ENCODE assay signal across 8 cellular contexts in the genomic region with DNA sequence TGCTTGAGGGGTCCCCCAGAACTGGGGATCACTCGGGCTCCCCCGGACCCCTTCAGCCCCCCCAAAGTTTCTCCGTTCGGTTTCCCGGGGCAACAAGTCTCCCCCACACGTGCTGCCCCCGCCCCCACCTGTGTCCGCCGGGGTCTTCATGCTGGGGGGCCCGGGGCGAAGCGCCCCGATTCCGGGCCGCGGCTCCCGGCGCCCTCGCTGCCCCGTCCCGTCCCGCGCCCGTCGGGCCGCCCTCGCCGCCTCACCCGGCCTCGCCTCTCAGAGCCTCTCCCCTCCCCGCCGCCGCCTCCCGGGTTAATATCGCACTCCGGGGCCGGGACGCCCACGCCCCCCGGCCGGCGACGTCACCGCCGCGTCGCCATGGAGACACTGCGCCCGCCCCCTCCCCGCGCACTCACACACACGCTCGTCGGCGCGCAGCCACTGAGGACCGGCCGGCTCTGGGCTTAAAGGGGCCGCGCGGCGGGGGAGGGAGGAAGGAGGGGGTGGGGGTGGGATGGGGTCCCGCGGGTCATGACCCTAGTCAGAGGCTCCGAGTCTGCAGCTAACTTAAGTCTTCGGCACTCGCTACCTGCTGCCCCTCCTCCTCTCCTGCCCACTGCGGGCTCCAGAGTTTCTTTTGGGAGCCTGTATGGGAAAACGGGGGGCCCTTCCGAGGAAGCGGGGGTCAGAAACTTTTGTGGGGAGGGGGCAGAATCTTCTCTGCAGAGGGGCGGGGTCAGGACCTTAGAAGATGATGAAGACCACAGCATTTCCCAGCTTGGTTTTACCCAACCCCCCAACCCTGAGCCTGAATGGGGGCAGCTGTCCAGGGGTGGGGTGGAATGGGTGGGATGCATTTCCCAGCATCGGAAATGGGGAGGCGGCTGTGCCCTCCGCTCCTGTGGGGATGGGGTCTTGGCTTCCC. TPM values are rescaled to one million over a fixed set of nuclear protein-coding genes. Genes with fewer than 3 reads are reported as not detected.
DNase-seq lines count a peak whose midpoint lies in the region; ATAC-seq and TF ChIP-seq lines count a peak whose summit lies in the region.

A gene (minus strand): TSS at position 279 of the 916 bp plus-strand sequence. CDS start 129 bp downstream, at position 150.

- peak within 1 kb of the TSS; percentile 85 for H3K4me3 Mint-ChIP-seq in MCF 10A (ENCODE audit: unreplicated experiment)

- no peaks in the 10 kb centered on the region for H3K36me3 Mint-ChIP-seq in MCF 10A (ENCODE audit: insufficient read depth, unreplicated experiment)

- in situ Hi-C loops in GM13976 (cut with MboI; ENCODE audit: low sequenced_read_pairs, unreplicated experiment), result no loop called here

- H3K4me1 Mint-ChIP-seq in MCF 10A (ENCODE audit: insufficient read depth, unreplicated experiment), result peaks cover 22% of the 10 kb centered on the region

- POLR2A ChIA-PET in MCF 10A (lab: Yijun Ruan, JAX), result interaction anchor here (1.0 to 2.0 kb wide), 6 partner anchors 8 to 47 kb away, joined by 3 to 22 read pairs (median 10); a partner anchor contains a TSS

- H3K27ac ChIP-seq in VCaP (peak within 1 kb of the TSS; percentile 91), iPS-20b (ENCODE audit: low read length) (peak within 1 kb of the TSS; percentile 95), skin epidermis (peak within 1 kb of the TSS; percentile 88 to 100 (median 98))

- DNase-seq in GM13976 (ENCODE audit: low spot score) (peak; percentile 98), NCI-H2107 treated with DMSO at 0.1 percent for 48 hours (lab: John Stamatoyannopoulos, UW; ENCODE audit: unreplicated experiment) (peak; percentile 18), MCF 10A (ENCODE audit: unreplicated experiment) (peak; percentile 94), OCI-M2 (lab: John Stamatoyannopoulos, UW; ENCODE audit: unreplicated experiment) (no peak)

- ATAC-seq in HG02938 (IDR thresholded peaks at IDR 0.05; ENCODE audit: unreplicated experiment), result peak; percentile 56

- H3K27ac Mint-ChIP-seq in MCF 10A (ENCODE audit: low read depth, unreplicated experiment), result peak within 1 kb of the TSS; percentile 35

- CTCF ChIA-PET in MCF 10A (lab: Yijun Ruan, JAX), result interaction anchor here (0.7 to 1.9 kb wide), 3 partner anchors 16 to 40 kb away, joined by 3 to 13 read pairs (median 3); no protein-coding TSS in a partner anchor

- no peaks in the 10 kb centered on the region for H3K27me3 Mint-ChIP-seq in MCF 10A (ENCODE audit: insufficient read depth, unreplicated experiment)

- H3K4me3 ChIP-seq in iPS-20b (ENCODE audit: low read length) (peak within 1 kb of the TSS; percentile 88), skin epidermis (peak within 1 kb of the TSS; percentile 76 to 100 (median 94))

- no peak for TF ChIP-seq CTCF in GM13976 (IDR thresholded peaks at IDR 0.05; ENCODE audit: borderline replicate concordance, control extremely low read depth, extremely low read depth, insufficient read depth, missing control alignments)
- no peak for TF ChIP-seq CTCF in VCaP (conservative IDR thresholded peaks at IDR 0.05)
- no peak for TF ChIP-seq CTCF in MCF 10A (IDR thresholded peaks at IDR 0.05; ENCODE audit: unreplicated experiment)

- H3K36me3 ChIP-seq in iPS-20b (ENCODE audit: insufficient read depth, low read depth, low read length), result peaks cover 4% of the 10 kb centered on the region; the same call in 1 of the 2 replicates

- no peaks in the 10 kb centered on the region for H3K9me3 Mint-ChIP-seq in MCF 10A (ENCODE audit: unreplicated experiment)

- no peaks in the 10 kb centered on the region for H3K9me3 ChIP-seq in iPS-20b (ENCODE audit: insufficient read depth, low read depth, low read length)

- peak within 1 kb of the TSS; percentile 94 for H3K9ac ChIP-seq in iPS-20b (ENCODE audit: low read depth, low read length)

- no TSS peak for BruUV-seq in MCF 10A (replicated peaks; lab: Mats Ljungman, UMichigan)

- peaks cover 6% of the 10 kb centered on the region; the same call in 1 of the 2 replicates for H3K4me1 ChIP-seq in iPS-20b (ENCODE audit: insufficient read depth, low read length)

- peaks cover 14% of the 10 kb centered on the region; the same call in 1 of the 2 replicates for H3K27me3 ChIP-seq in iPS-20b (ENCODE audit: insufficient read depth, low read length)

- intact Hi-C loops in MCF 10A (cut with micrococcal nuclease), result loop anchor here (2.0 kb wide), 1 partner anchor 14 kb away; a partner anchor contains a TSS

RNA-seq across cellular contexts. Expression of the gene that starts here (rescaled TPM):
- total RNA-seq in MCF 10A (2022), result 27.8 and 35.1 TPM in 2 replicates
